In genomic region chr17:44917456-44917855, GRCh38 we compare ENCODE assay signal across 24 cellular contexts. TPM values are rescaled to one million over a fixed set of nuclear protein-coding genes. Genes with fewer than 3 reads are reported as not detected.
A peak's percentile ranks its signal among the peaks of the same experiment; 100 is the strongest.
DNase-seq lines count a peak whose midpoint lies in the region; ATAC-seq and TF ChIP-seq lines count a peak whose summit lies in the region.
"Had no signal": no experiment of that assay in that cellular context is flagged by ENCODE, and none has a peak within 500 bp of the region (broad histone marks: within the 10 kb centered on the region; RNA-seq: fewer than 3 reads in every experiment).

No MANE protein-coding gene starts in this region.

- no peak for TF ChIP-seq CTCF in right atrium auricular region (IDR thresholded peaks at IDR 0.05)
- no peak for TF ChIP-seq CTCF in neural progenitor cell (IDR thresholded peaks at IDR 0.05)

- no peaks in the 10 kb centered on the region for H3K9me3 ChIP-seq in right atrium auricular region
- H3K9me3 ChIP-seq in neural progenitor cell (ENCODE audit: low read depth) = no peaks in the 10 kb centered on the region
- no peaks in the 10 kb centered on the region for H3K9me3 ChIP-seq in aorta (ENCODE audit: control insufficient read depth, low read length)

- no peaks in the 10 kb centered on the region for H3K9me3 Mint-ChIP-seq in neural progenitor cell
- H3K9me3 Mint-ChIP-seq: activated CD4-positive, alpha-beta T cell treated with anti-CD3 and anti-CD28 coated beads, Interleukin-2, amount 10 ng/mL, durations not matched to agents 7 days and 5 days; activated T-helper 17 cell treated with anti-CD3 and anti-CD28 coated beads, Interleukin-2, amount 50 U/mL, for 72 hours; dendritic cell treated with granulocyte-macrophage colony-stimulating factor and Interleukin-4, amounts not matched to agents 40 ng/mL and 50 ng/mL, for 4 days had no signal

- H3K79me2 ChIP-seq in neural progenitor cell (ENCODE audit: low read depth) = no peaks in the 10 kb centered on the region

- H3K36me3 ChIP-seq in right atrium auricular region (no peaks in the 10 kb centered on the region), neural progenitor cell (no peaks in the 10 kb centered on the region), aorta (ENCODE audit: control insufficient read depth in 1 of 2, insufficient read depth in 2 of 2, low read length in 1 of 2) (no peaks in the 10 kb centered on the region)

- H3K9ac ChIP-seq in neural progenitor cell = no peak overlapping the region

- H3K4me3 ChIP-seq in right atrium auricular region (no peak overlapping the region), neural progenitor cell (no peak overlapping the region), aorta (ENCODE audit: low read length in 2 of 2) (no peak overlapping the region)

- no peaks in the 10 kb centered on the region for H4K20me1 ChIP-seq in neural progenitor cell (ENCODE audit: low read depth)

- no peaks in the 10 kb centered on the region for H3K36me3 Mint-ChIP-seq in neural progenitor cell

- peaks cover 11% of the 10 kb centered on the region for H3F3A ChIP-seq in neural progenitor cell (ENCODE audit: low read depth)

- H2AFZ ChIP-seq in neural progenitor cell (replicated peaks) = no peak overlapping the region

- DNase-seq in cardiac septum (ENCODE audit: low spot score) (peak; percentile 63), right atrium auricular region (ENCODE audit: low spot score) (no peak), neural progenitor cell (ENCODE audit: low spot score) (no peak), aorta (peak; percentile 29 to 32), NCI-H345 treated with DMSO at 0.1 percent for 48 hours (lab: John Stamatoyannopoulos, UW; ENCODE audit: unreplicated experiment) (no peak), NCI-H524 treated with DMSO at 0.1 percent for 48 hours (lab: John Stamatoyannopoulos, UW) (no peak), NCI-H1092 (lab: John Stamatoyannopoulos, UW) (no peak)
- DNase-seq: activated CD4-positive, alpha-beta T cell treated with anti-CD3 and anti-CD28 coated beads, Interleukin-2, amount 10 ng/mL, durations not matched to agents 7 days and 5 days; Karpas-422; NCI-H1930; NCI-H774; stimulated activated CD4-positive, alpha-beta T cell treated with anti-CD3 and anti-CD28 coated beads, Interleukin-4, amount 100 ng/mL, for 1 hour; stimulated activated naive CD4-positive, alpha-beta T cell had no signal

- H3K4me1 ChIP-seq in right atrium auricular region (peaks cover 0 to 39% of the 10 kb centered on the region in 2 donors), neural progenitor cell (peaks cover 25% of the 10 kb centered on the region), aorta (ENCODE audit: control insufficient read depth in 1 of 2, insufficient read depth in 2 of 2, low read length in 2 of 2) (no peaks in the 10 kb centered on the region)

- H3K27me3 ChIP-seq in right atrium auricular region = no peaks in the 10 kb centered on the region
- peaks cover 26% of the 10 kb centered on the region for H3K27me3 ChIP-seq in neural progenitor cell
- H3K27me3 ChIP-seq in aorta (ENCODE audit: control insufficient read depth in 1 of 2, insufficient read depth in 2 of 2, low read length in 1 of 2) = no peaks in the 10 kb centered on the region

- peaks cover 25% of the 10 kb centered on the region for H3K4me1 Mint-ChIP-seq in neural progenitor cell

- peaks cover 21% of the 10 kb centered on the region for H3K27me3 Mint-ChIP-seq in neural progenitor cell (ENCODE audit: insufficient read depth, low read depth)

- intact Hi-C loops in cardiac septum (cut with DNase I) (loop anchor here (2.0 kb wide), 1 partner anchor 61 kb away; no protein-coding TSS in a partner anchor), aorta (cut with DNase I) (loop anchor here (2.0 kb wide), 1 partner anchor 215 kb away; the partner anchor contains the start of gene PLCD3 (in 2 of the 2))

- H3K27ac ChIP-seq in right atrium auricular region = peak overlapping the region in 1 of 2 donors; percentile 69
- H3K27ac ChIP-seq in cingulate gyrus (ENCODE audit: low read depth, low read length) = peak overlapping the region; percentile 39
- no peak overlapping the region for H3K27ac ChIP-seq in neural progenitor cell
- no peak overlapping the region for H3K27ac ChIP-seq in aorta (ENCODE audit: low read depth in 1 of 2, low read length in 2 of 2)
- H3K27ac ChIP-seq: C4-2B, VCaP had no signal

- 91 to 92% methylated on average over 6 of the region's 6 CpGs for WGBS in aorta, 2 donors

- no peak overlapping the region for H3K4me2 ChIP-seq in neural progenitor cell

- H3K4me3 Mint-ChIP-seq in neural progenitor cell = peak overlapping the region; percentile 7
- H3K4me3 Mint-ChIP-seq: activated CD4-positive, alpha-beta T cell treated with anti-CD3 and anti-CD28 coated beads, Interleukin-2, amount 10 ng/mL, durations not matched to agents 7 days and 5 days; activated T-helper 17 cell treated with anti-CD3 and anti-CD28 coated beads, Interleukin-2, amount 50 U/mL, for 72 hours; dendritic cell treated with granulocyte-macrophage colony-stimulating factor and Interleukin-4, amounts not matched to agents 40 ng/mL and 50 ng/mL, for 4 days had no signal

- no peak for ATAC-seq in aorta (ENCODE audit: low FRiP score)
- ATAC-seq: activated T-helper 17 cell treated with anti-CD3 and anti-CD28 coated beads, Interleukin-2, amount 50 U/mL, for 72 hours; left lobe of liver had no signal

- H3K27ac Mint-ChIP-seq in neural progenitor cell = peak overlapping the region; percentile 78
- H3K27ac Mint-ChIP-seq: activated CD4-positive, alpha-beta T cell treated with anti-CD3 and anti-CD28 coated beads, Interleukin-2, amount 10 ng/mL, durations not matched to agents 7 days and 5 days; activated T-helper 17 cell treated with anti-CD3 and anti-CD28 coated beads, Interleukin-2, amount 50 U/mL, for 72 hours; dendritic cell treated with granulocyte-macrophage colony-stimulating factor and Interleukin-4, amounts not matched to agents 40 ng/mL and 50 ng/mL, for 4 days had no signal

RNA-seq across cellular contexts. Expression of gene GFAP, which starts 2.2 kb away (rescaled TPM):
- total RNA-seq in cardiac septum = 7.0 TPM
- total RNA-seq in right atrium auricular region = 1 to 10 TPM; 4.6 to 5.3 TPM
- 0.45 and 0.46 TPM in 2 replicates for total RNA-seq in neural progenitor cell (ENCODE audit: low replicate concordance)
- total RNA-seq in aorta = 10 to 100 TPM in 1 of 2 donors, 1 to 10 TPM in 1; 2.3 to 17.6 TPM
- 1 to 10 TPM; 1.4 to 7.9 TPM for polyA plus RNA-seq in aorta
- total RNA-seq: activated CD4-positive, alpha-beta T cell treated with anti-CD3 and anti-CD28 coated beads, Interleukin-2, amount 10 ng/mL, durations not matched to agents 7 days and 5 days; activated T-helper 17 cell treated with anti-CD3 and anti-CD28 coated beads, Interleukin-2, amount 50 U/mL, for 72 hours; bronchial epithelial cell; Calu3; OCI-LY7; T-helper 2 cell treated with Interferon-gamma antibody and Interleukin-4, amounts not matched to agents 100 ng/mL and 5 ng/mL, for 36 hours had no signal

RNA-seq across cellular contexts. Expression of gene EFTUD2, which starts 18.2 kb away (rescaled TPM):
- total RNA-seq in cardiac septum (62.0 TPM), right atrium auricular region (10 to 100 TPM; 36.8 to 36.9 TPM), neural progenitor cell (ENCODE audit: low replicate concordance) (114 and 185 TPM in 2 replicates), aorta (10 to 100 TPM; 64.4 to 78.6 TPM)
- 10 to 100 TPM; 17.8 to 37.7 TPM for polyA plus RNA-seq in aorta

RNA-seq across cellular contexts. Expression of gene KIF18B, which starts 30.1 kb away (rescaled TPM):
- total RNA-seq in cardiac septum (0.13 TPM), right atrium auricular region (under 1 TPM; 0.12 to 0.44 TPM), neural progenitor cell (ENCODE audit: low replicate concordance) (15.1 and 46.0 TPM in 2 replicates), aorta (1 to 10 TPM in 1 of 2 donors, under 1 TPM in 1; 0.16 to 1.7 TPM)
- under 1 TPM in 1 of 2 donors, not detected in 1; 0.05 TPM for polyA plus RNA-seq in aorta
- total RNA-seq: bronchial epithelial cell had no signal

RNA-seq across cellular contexts. Expression of gene C1QL1, which starts 50.6 kb away (rescaled TPM):
- 0.97 TPM for total RNA-seq in cardiac septum
- 1 to 10 TPM; 1.6 to 3.6 TPM for total RNA-seq in right atrium auricular region
- 4.7 TPM in 1 of 2 replicates, not detected in the other for total RNA-seq in neural progenitor cell (ENCODE audit: low replicate concordance)
- total RNA-seq in aorta = 1 to 10 TPM in 1 of 2 donors, not detected in 1; 1.3 TPM
- polyA plus RNA-seq in aorta = not detected
- total RNA-seq: bronchial epithelial cell, mononuclear cell, OCI-LY7 had no signal

Comparison
In these comparisons a context has a peak if more than half of its experiments do, and no peak if none do; other contexts are left out.
1. DNase-seq: peak in cardiac septum (single experiment) and aorta (2 of 2); none in right atrium auricular region (single experiment), neural progenitor cell (single experiment), NCI-H345 treated with DMSO at 0.1 percent for 48 hours (single experiment), NCI-H524 treated with DMSO at 0.1 percent for 48 hours (single experiment) and NCI-H1092 (single experiment).